Comparison of ENCODE assay signal across 17 cellular contexts in genomic region chr9:16652511-16653101, GRCh38.
A peak's percentile ranks its signal among the peaks of the same experiment; 100 is the strongest.
DNase-seq lines count a peak whose midpoint lies in the region; ATAC-seq and TF ChIP-seq lines count a peak whose summit lies in the region.
"Had no signal": no experiment of that assay in that cellular context is flagged by ENCODE, and none has a peak within 500 bp of the region (broad histone marks: within the 10 kb centered on the region; RNA-seq: fewer than 3 reads in every experiment).

No MANE protein-coding gene starts in this region.

- no peak overlapping the region for H3K4me3 Mint-ChIP-seq in CD14-positive monocyte
- H3K4me3 Mint-ChIP-seq: activated T-cell treated with anti-CD3 and anti-CD28 coated beads, Interleukin-2, amount 50 U/mL, for 4 hours; B cell had no signal

- peak overlapping the region; percentile 26 for H3K4me2 ChIP-seq in hepatocyte

- POLR2A ChIA-PET in HEK293 (lab: Yijun Ruan, JAX) = no interaction called here

- peaks cover 8% of the 10 kb centered on the region for H3K79me2 ChIP-seq in hepatocyte

- H2AFZ ChIP-seq in hepatocyte = no peak overlapping the region

- H3K27me3 ChIP-seq in hepatocyte (no peaks in the 10 kb centered on the region), vagina (no peaks in the 10 kb centered on the region)
- H3K27me3 ChIP-seq: suprapubic skin had no signal

- no peaks in the 10 kb centered on the region for H3K36me3 Mint-ChIP-seq in CD14-positive monocyte

- ATAC-seq in sciatic nerve = peak; percentile 35
- ATAC-seq: activated T-cell treated with anti-CD3 and anti-CD28 coated beads, Interleukin-2, amount 50 U/mL, for 4 hours; left colon had no signal

- H3K9me2 ChIP-seq in hepatocyte (replicated peaks; ENCODE audit: insufficient read depth) = no peaks in the 10 kb centered on the region

- no peaks in the 10 kb centered on the region for H3K27me3 Mint-ChIP-seq in CD14-positive monocyte (ENCODE audit: low read depth in 3 of 3)
- H3K27me3 Mint-ChIP-seq: B cell had no signal

- no peaks in the 10 kb centered on the region for H3K4me1 Mint-ChIP-seq in CD14-positive monocyte
- H3K4me1 Mint-ChIP-seq: B cell had no signal

- CTCF ChIA-PET in HEK293 (lab: Yijun Ruan, JAX) = no interaction called here

- peak overlapping the region; percentile 43 for H3K9ac ChIP-seq in SK-N-MC (ENCODE audit: insufficient read length)

- no peak overlapping the region for H3K27ac Mint-ChIP-seq in CD14-positive monocyte
- H3K27ac Mint-ChIP-seq: B cell had no signal

- no peaks in the 10 kb centered on the region for H4K20me1 ChIP-seq in hepatocyte (ENCODE audit: insufficient read depth, poor library complexity, severe bottlenecking)

- 68% methylated on average over 5 of the region's 5 CpGs for WGBS in hepatocyte (ENCODE audit: low lambda C conversion rate, missing lambda C conversion rate)

- peaks cover 0 to 1% (median 0%) of the 10 kb centered on the region in 7 donors for H3K9me3 Mint-ChIP-seq in CD14-positive monocyte

- H3K4me1 ChIP-seq in HEK293 (ENCODE audit: control insufficient read depth, insufficient read depth, low read length) = peaks cover 7% of the 10 kb centered on the region
- peaks cover 31% of the 10 kb centered on the region for H3K4me1 ChIP-seq in hepatocyte (ENCODE audit: insufficient read depth)
- H3K4me1 ChIP-seq in vagina = peaks cover 39% of the 10 kb centered on the region
- H3K4me1 ChIP-seq: suprapubic skin had no signal

- H3K27ac ChIP-seq in HEK293 (ENCODE audit: extremely low read depth, low read depth, low read length) = no peak overlapping the region
- peak overlapping the region; percentile 53; the same call in 1 of the 2 replicates for H3K27ac ChIP-seq in SK-N-MC
- peak overlapping the region; percentile 46 for H3K27ac ChIP-seq in hepatocyte
- H3K27ac ChIP-seq in vagina = no peak overlapping the region
- H3K27ac ChIP-seq: suprapubic skin had no signal

- TF ChIP-seq POLR2A in vagina (IDR thresholded peaks at IDR 0.05) = no peak

- no peaks in the 10 kb centered on the region for H3K36me3 ChIP-seq in HEK293 (ENCODE audit: control insufficient read depth in 2 of 2, insufficient read depth in 1 of 2, low read length in 2 of 2)
- no peaks in the 10 kb centered on the region for H3K36me3 ChIP-seq in SK-N-MC (ENCODE audit: insufficient read depth, low read length)
- H3K36me3 ChIP-seq in hepatocyte (replicated peaks; ENCODE audit: insufficient read depth, low read depth) = no peaks in the 10 kb centered on the region
- H3K36me3 ChIP-seq in vagina = no peaks in the 10 kb centered on the region
- H3K36me3 ChIP-seq: suprapubic skin had no signal

- DNase-seq in SK-N-MC (ENCODE audit: low read depth, low spot score) (no peak), hepatocyte (ENCODE audit: low spot score) (no peak), sciatic nerve (ENCODE audit: low spot score) (no peak), vagina (ENCODE audit: extremely low spot score in 2 of 2) (no peak), HuH-7.5 (ENCODE audit: low spot score) (no peak), DMS79 (lab: John Stamatoyannopoulos, UW) (no peak), CD14-positive monocyte (ENCODE audit: low spot score) (no peak)
- DNase-seq: activated CD4-positive, alpha-beta T cell treated with anti-CD3 and anti-CD28 coated beads, Interleukin-2, amount 50 U/mL, for 48 hours; activated T-cell treated with anti-CD3 and anti-CD28 coated beads, Interleukin-2, amount 50 U/mL, for 4 hours; effector CD4-positive, alpha-beta T cell; hippocampal formation; KG1; left colon; SW 1271 had no signal

- H3K9me3 ChIP-seq in HEK293 (ENCODE audit: control insufficient read depth, insufficient read depth, low read depth, low read length) (no peaks in the 10 kb centered on the region), SK-N-MC (ENCODE audit: low read depth, low read length) (no peaks in the 10 kb centered on the region), hepatocyte (ENCODE audit: low read depth) (no peaks in the 10 kb centered on the region), vagina (no peaks in the 10 kb centered on the region)
- H3K9me3 ChIP-seq: suprapubic skin had no signal

- H3K4me3 ChIP-seq in HEK293 (ENCODE audit: low read depth, low read length) = no peak overlapping the region
- peak overlapping the region; percentile 53 for H3K4me3 ChIP-seq in SK-N-MC
- H3K4me3 ChIP-seq in hepatocyte = no peak overlapping the region
- H3K4me3 ChIP-seq in vagina = peak overlapping the region in 1 of 2 donors; percentile 6

- TF ChIP-seq CTCF in HEK293 (tag by site-specific recombination; IDR thresholded peaks at IDR 0.05) (no peak), hepatocyte (IDR thresholded peaks at IDR 0.05; ENCODE audit: poor library complexity) (no peak), vagina (IDR thresholded peaks at IDR 0.05) (no peak), CD14-positive monocyte (IDR thresholded peaks at IDR 0.05) (no peak)

- intact Hi-C loops in sciatic nerve (cut with DNase I) = no loop called here
- intact Hi-C loops in vagina (cut with DNase I) = no loop called here
- intact Hi-C loops in CD14-positive monocyte (cut with micrococcal nuclease) = no loop called here

TF ChIP-seq in HEK293, 187 proteins besides CTCF, POLR2A, EP300 and RAD21 (continues in another document):
- no peak for TF ChIP-seq ZFHX2 (tag by site-specific recombination; conservative IDR thresholded peaks at IDR 0.05)
- peak; percentile 80 for TF ChIP-seq PRDM1 (tag by site-specific recombination; IDR thresholded peaks at IDR 0.05)
- no peak for TF ChIP-seq TSHZ1 (tag by site-specific recombination; IDR thresholded peaks at IDR 0.05; ENCODE audit: borderline replicate concordance)
- 0 out of 2 replicates have a peak, but pooled peaks have one; percentile 38 for TF ChIP-seq ZNF692 (tag by site-specific recombination; IDR thresholded peaks at IDR 0.05)
- TF ChIP-seq ZNF600 (tag by site-specific recombination; IDR thresholded peaks at IDR 0.05) = no peak
- TF ChIP-seq ZNF146 (tag by site-specific recombination; IDR thresholded peaks at IDR 0.05) = no peak
- peak; percentile 83 for TF ChIP-seq ZNF449 (tag by site-specific recombination; IDR thresholded peaks at IDR 0.05)
- TF ChIP-seq AEBP2 (tag by site-specific recombination; IDR thresholded peaks at IDR 0.05; ENCODE audit: borderline replicate concordance) = no peak

Comparison
In these comparisons a context has a peak if more than half of its experiments do, and no peak if none do; other contexts are left out.
1. H3K27ac ChIP-seq: peak in SK-N-MC (single experiment) and hepatocyte (single experiment); none in HEK293 (single experiment) and vagina (single experiment).